In genomic region chr17:34361478-34362061, GRCh38 we compare ENCODE assay signal across 8 cellular contexts. TPM values are rescaled to one million over a fixed set of nuclear protein-coding genes. Genes with fewer than 3 reads are reported as not detected.
DNase-seq lines count a peak whose midpoint lies in the region; ATAC-seq and TF ChIP-seq lines count a peak whose summit lies in the region.

No MANE protein-coding gene starts in this region.

- H3K36me3 ChIP-seq in liver (ENCODE audit: control insufficient read depth in 4 of 4, insufficient read depth in 3 of 4, low read depth in 1 of 4, low read length in 3 of 4) = no peaks in the 10 kb centered on the region

- TF ChIP-seq CTCF in liver (IDR thresholded peaks at IDR 0.05; ENCODE audit: low read depth, low read length, missing input control) = peak; percentile 100

- 14% methylated on average over 8 of the region's 8 CpGs for WGBS in liver

- H3K4me3 ChIP-seq in liver (ENCODE audit: low read depth in 1 of 3, low read length in 3 of 3) = no peak overlapping the region

- H3K4me1 ChIP-seq in liver (ENCODE audit: control insufficient read depth in 4 of 4, insufficient read depth in 4 of 4, low read length in 3 of 4) = peaks cover 0 to 3% (median 0%) of the 10 kb centered on the region in 4 donors

- ATAC-seq in HG03135 (IDR thresholded peaks at IDR 0.05; ENCODE audit: unreplicated experiment) (peak; percentile 74), GM21723 (IDR thresholded peaks at IDR 0.05; ENCODE audit: unreplicated experiment) (no peak)

- TF ChIP-seq RAD21 in liver (IDR thresholded peaks at IDR 0.05) = peak; percentile 100

- DNase-seq in GM04503 (ENCODE audit: low read depth) (peak; percentile 14), NCI-H446 (lab: John Stamatoyannopoulos, UW) (peak; percentile 12 to 63), dermis blood vessel endothelial cell (peak; percentile 99)
- DNase-seq in activated CD4-positive, alpha-beta T cell treated with anti-CD3 and anti-CD28 coated beads for 4 hours = peak; percentile 19 to 42
- DNase-seq in stimulated activated CD4-positive, alpha-beta T cell treated with anti-CD3 and anti-CD28 coated beads, TNF-alpha, amount 100 ng/mL, for 24 hours (ENCODE audit: low read depth in 3 of 3) = peak; percentile 28 to 77 (median 43)

- H3K9me3 ChIP-seq in liver (ENCODE audit: control insufficient read depth in 4 of 4, low read length in 3 of 4) = no peaks in the 10 kb centered on the region

- peaks cover 0 to 2% (median 0%) of the 10 kb centered on the region in 4 donors for H3K27me3 ChIP-seq in liver (ENCODE audit: control insufficient read depth in 4 of 4, insufficient read depth in 4 of 4, low read length in 3 of 4)

- no peak overlapping the region for H3K9ac ChIP-seq in liver (ENCODE audit: low read depth in 1 of 2, low read length in 2 of 2)

- H3K27ac ChIP-seq in liver (ENCODE audit: low read depth in 1 of 2, low read length in 2 of 2) = no peak overlapping the region

TF ChIP-seq in liver, 16 proteins besides CTCF, POLR2A, EP300 and RAD21:
- peak; percentile 40 for TF ChIP-seq FOXA2 (IDR thresholded peaks at IDR 0.05)
- TF ChIP-seq RXRA (IDR thresholded peaks at IDR 0.05) = peak in 1 of 2 donors; percentile 20
- no peak for TF ChIP-seq GABPA (IDR thresholded peaks at IDR 0.05 in 1 of 2, conservative IDR thresholded peaks at IDR 0.05 in 1 of 2)
- no peak for TF ChIP-seq ZBTB33 (IDR thresholded peaks at IDR 0.05)
- TF ChIP-seq TAF1 (conservative IDR thresholded peaks at IDR 0.05) = no peak
- peak; percentile 32 for TF ChIP-seq NR2F2 (IDR thresholded peaks at IDR 0.05)
- TF ChIP-seq FOXA1 (IDR thresholded peaks at IDR 0.05) = no peak
- peak; percentile 20 for TF ChIP-seq YY1 (IDR thresholded peaks at IDR 0.05)
- TF ChIP-seq MAX (IDR thresholded peaks at IDR 0.05) = no peak
TF ChIP-seq in liver: peak in this region for 4.

RNA-seq across cellular contexts. Expression of gene CCL1, which starts 1.5 kb away (rescaled TPM):
- total RNA-seq in dermis blood vessel endothelial cell = not detected in 2 replicates
- total RNA-seq in liver = not detected
- polyA plus RNA-seq in liver = not detected

RNA-seq across cellular contexts. Expression of gene CCL13, which starts 5.3 kb away (rescaled TPM):
- total RNA-seq in dermis blood vessel endothelial cell = not detected in 2 replicates
- under 1 TPM in 1 of 2 donors, not detected in 1; 0.84 TPM for total RNA-seq in liver
- under 1 TPM in 1 of 2 donors, not detected in 1; 0.12 TPM for polyA plus RNA-seq in liver

RNA-seq across cellular contexts. Expression of gene CCL8, which starts 42.3 kb away (rescaled TPM):
- total RNA-seq in dermis blood vessel endothelial cell = 0.05 and 0.17 TPM in 2 replicates
- not detected for total RNA-seq in liver
- polyA plus RNA-seq in liver = under 1 TPM in 1 of 2 donors, not detected in 1; 0.03 TPM

Comparison
In these comparisons a context has a peak if more than half of its experiments do, and no peak if none do; other contexts are left out.
1. DNase-seq: peak in every context shown above with its lines; median percentile 99 in dermis blood vessel endothelial cell; 43 in stimulated activated CD4-positive, alpha-beta T cell treated with anti-CD3 and anti-CD28 coated beads, TNF-alpha, amount 100 ng/mL, for 24 hours; 38 in NCI-H446; 30 in activated CD4-positive, alpha-beta T cell treated with anti-CD3 and anti-CD28 coated beads for 4 hours; 14 in GM04503.